11 cellular contexts compared by ENCODE assay signal in genomic region chr1:70745199-70745598, GRCh38.
DNase-seq lines count a peak whose midpoint lies in the region; ATAC-seq, FAIRE-seq and TF ChIP-seq lines count a peak whose summit lies in the region.
"Had no signal": no experiment of that assay in that cellular context is flagged by ENCODE, and none has a peak within 500 bp of the region (broad histone marks: within the 10 kb centered on the region; RNA-seq: fewer than 3 reads in every experiment).

No MANE protein-coding gene starts in this region.

- peak overlapping the region; percentile 34; the same call in 1 of the 2 replicates for H2AFZ ChIP-seq in K562 (ENCODE audit: low read depth, low read length)

- BruUV-seq in K562 (replicated peaks; lab: Mats Ljungman, UMichigan), result no TSS peak

- H3K4me1 ChIP-seq in K562 (replicated peaks in 1 of 2; ENCODE audit: control insufficient read depth in 2 of 2, insufficient read depth in 2 of 2, low read length in 2 of 2), result no peaks in the 10 kb centered on the region
- H3K4me1 ChIP-seq: gastrocnemius medialis, psoas muscle had no signal

- H3K27me3 Mint-ChIP-seq in neural crest cell (ENCODE audit: low read depth), result peaks cover 28% of the 10 kb centered on the region

- no peak for TF ChIP-seq POLR2A in K562 (conservative IDR thresholded peaks at IDR 0.05)

- TF ChIP-seq RAD21 in Ishikawa (IDR thresholded peaks at IDR 0.05; ENCODE audit: low read depth) (peak; percentile 44), K562 (CRISPR knock-in tag; conservative IDR thresholded peaks at IDR 0.05 in 1 of 2, IDR thresholded peaks at IDR 0.05 in 1 of 2) (0 out of 4 replicates have a peak, but pooled peaks of 1 of the 2 experiments have one; percentile 36)

- peak; percentile 63 for ATAC-seq in K562
- ATAC-seq: gastrocnemius medialis; psoas muscle; stimulated activated effector memory CD8-positive, alpha-beta T cell treated with anti-CD3 and anti-CD28 coated beads, Interleukin-12 subunit alpha, Interleukin-12 subunit beta, amount 100 ng/mL, for 72 hours had no signal

- no peaks in the 10 kb centered on the region for H3K36me3 ChIP-seq in K562 (ENCODE audit: control insufficient read depth, insufficient read depth, low read length)
- H3K36me3 ChIP-seq: gastrocnemius medialis had no signal

- no peaks in the 10 kb centered on the region for H3K4me1 Mint-ChIP-seq in neural crest cell
- H3K4me1 Mint-ChIP-seq: stimulated activated effector memory CD8-positive, alpha-beta T cell treated with anti-CD3 and anti-CD28 coated beads, Interleukin-12 subunit alpha, Interleukin-12 subunit beta, amount 100 ng/mL, for 72 hours had no signal

- no peak overlapping the region for H3K4me3 Mint-ChIP-seq in neural crest cell
- H3K4me3 Mint-ChIP-seq: activated naive CD4-positive, alpha-beta T cell treated with anti-CD3 and anti-CD28 coated beads for 36 hours; stimulated activated effector memory CD8-positive, alpha-beta T cell treated with anti-CD3 and anti-CD28 coated beads, Interleukin-12 subunit alpha, Interleukin-12 subunit beta, amount 100 ng/mL, for 72 hours had no signal

- CTCF ChIA-PET in K562 (lab: Yijun Ruan, JAX; ENCODE audit: low intra/inter-chr PET ratio), result no interaction called here

- no peak overlapping the region for H3K27ac Mint-ChIP-seq in neural crest cell (ENCODE audit: unreplicated experiment)
- H3K27ac Mint-ChIP-seq: activated naive CD4-positive, alpha-beta T cell treated with anti-CD3 and anti-CD28 coated beads for 36 hours; stimulated activated effector memory CD8-positive, alpha-beta T cell treated with anti-CD3 and anti-CD28 coated beads, Interleukin-12 subunit alpha, Interleukin-12 subunit beta, amount 100 ng/mL, for 72 hours had no signal

- H3K9me3 Mint-ChIP-seq in neural crest cell, result peaks cover 23% of the 10 kb centered on the region

- DNase-seq in GM12865 (ENCODE audit: low read depth) (no peak), K562 (ENCODE audit: extremely low read depth in 1 of 4, low spot score in 3 of 4) (peak in 1 of 4 experiments; percentile 29), neural crest cell (ENCODE audit: low read depth, low spot score) (no peak), NCI-H510A (lab: John Stamatoyannopoulos, UW) (no peak), T1000 (lab: John Stamatoyannopoulos, UW) (no peak)
- DNase-seq in stimulated activated CD4-positive, alpha-beta T cell treated with anti-CD3 and anti-CD28 coated beads, Interleukin-12 subunit alpha, Interleukin-12 subunit beta, amount 100 ng/mL, for 4 hours, result no peak
- DNase-seq: activated naive CD4-positive, alpha-beta T cell treated with anti-CD3 and anti-CD28 coated beads for 36 hours; gastrocnemius medialis; psoas muscle had no signal

- no peaks in the 10 kb centered on the region for H3K9me1 ChIP-seq in K562 (ENCODE audit: control insufficient read depth, insufficient read depth, low read length)

- no peaks in the 10 kb centered on the region for H3K79me2 ChIP-seq in K562 (ENCODE audit: control insufficient read depth, insufficient read depth, low read length)

- in situ Hi-C loops in K562 (cut with MboI), result no loop called here

- H3K4me3 ChIP-seq in GM12865 (ENCODE audit: low read depth, low read length) (no peak overlapping the region), K562 (no peak overlapping the region)
- H3K4me3 ChIP-seq: gastrocnemius medialis, psoas muscle had no signal

- H3K9ac ChIP-seq in K562 (ENCODE audit: insufficient read depth in 1 of 2, low read depth in 2 of 2, low read length in 2 of 2), result no peak overlapping the region

- intact Hi-C loops in K562 (cut with micrococcal nuclease), result no loop called here

- no peaks in the 10 kb centered on the region for H3K27me3 ChIP-seq in K562 (ENCODE audit: control insufficient read depth in 2 of 2, insufficient read depth in 2 of 2, low read length in 2 of 2)
- H3K27me3 ChIP-seq: gastrocnemius medialis had no signal

- TF ChIP-seq EP300 in Ishikawa (IDR thresholded peaks at IDR 0.05; ENCODE audit: borderline replicate concordance) (no peak), K562 (IDR thresholded peaks at IDR 0.05; ENCODE audit: low read length) (no peak)

- POLR2A ChIA-PET in K562 (lab: Yijun Ruan, JAX), result interaction anchor here (1.4 kb wide), 1 partner anchor 9 kb away, joined by 7 read pairs; no protein-coding TSS in a partner anchor

- TF ChIP-seq CTCF in GM12865 (IDR thresholded peaks at IDR 0.05; ENCODE audit: insufficient read depth, low read depth, low read length, missing control alignments) (peak; percentile 34), K562 (IDR thresholded peaks at IDR 0.05 in 2 of 3, conservative IDR thresholded peaks at IDR 0.05 in 1 of 3; ENCODE audit: insufficient read depth in 2 of 3, low read depth in 1 of 3, low read length in 3 of 3) (peak in 2 of 3 experiments; percentile 15 to 32; a peak in 2 of 6 replicates), neural crest cell (conservative IDR thresholded peaks at IDR 0.05) (peak; percentile 55)

- no peaks in the 10 kb centered on the region for H4K20me1 ChIP-seq in K562 (replicated peaks; ENCODE audit: control insufficient read depth, insufficient read depth, low read length)

- no peak for FAIRE-seq in K562 (lab: Jason Lieb, UNC)

- H3K36me3 Mint-ChIP-seq in neural crest cell (ENCODE audit: low read depth), result peaks cover 3% of the 10 kb centered on the region
- H3K36me3 Mint-ChIP-seq: stimulated activated effector memory CD8-positive, alpha-beta T cell treated with anti-CD3 and anti-CD28 coated beads, Interleukin-12 subunit alpha, Interleukin-12 subunit beta, amount 100 ng/mL, for 72 hours had no signal

- no peak overlapping the region for H3K27ac ChIP-seq in K562 (ENCODE audit: extremely low read depth, low read depth, low read length)
- H3K27ac ChIP-seq: gastrocnemius medialis, psoas muscle had no signal

- H3K9me3 ChIP-seq in K562 (replicated peaks; ENCODE audit: control insufficient read depth, insufficient read depth, low read depth, low read length), result peaks cover 16% of the 10 kb centered on the region

- no peak overlapping the region for H3K4me2 ChIP-seq in K562 (ENCODE audit: insufficient read depth, low read length)

- 57% methylated on average over 4 of the region's 4 CpGs for WGBS in K562 (ENCODE audit: insufficient coverage, low coverage, missing lambda C conversion rate)

TF ChIP-seq in Ishikawa, 13 proteins besides CTCF, POLR2A, EP300 and RAD21 (continues in another document):
- TF ChIP-seq TAF1 (IDR thresholded peaks at IDR 0.05; ENCODE audit: low read depth) (no peak), CEBPB (IDR thresholded peaks at IDR 0.05) (no peak), FOXM1 (IDR thresholded peaks at IDR 0.05; ENCODE audit: borderline replicate concordance, low read depth) (no peak), ZBTB7A (IDR thresholded peaks at IDR 0.05; ENCODE audit: low read depth) (no peak), USF1 (IDR thresholded peaks at IDR 0.05) (no peak), CREB1 (IDR thresholded peaks at IDR 0.05; ENCODE audit: low read depth) (no peak), MAX (IDR thresholded peaks at IDR 0.05) (no peak), TEAD4 (IDR thresholded peaks at IDR 0.05) (no peak), YY1 (IDR thresholded peaks at IDR 0.05; ENCODE audit: low read depth) (no peak)

TF ChIP-seq in K562, 482 proteins besides CTCF, POLR2A, EP300 and RAD21 (continues in another document):
- TF ChIP-seq E2F6 (IDR thresholded peaks at IDR 0.05; ENCODE audit: borderline replicate concordance in 1 of 2, extremely low read depth in 1 of 2, insufficient read depth in 1 of 2, insufficient read length in 1 of 2, low read depth in 1 of 2, low read length in 1 of 2, poor library complexity in 1 of 2, severe bottlenecking in 1 of 2) (peak in 1 of 2 experiments; percentile 45), ZFP36 (IDR thresholded peaks at IDR 0.05; ENCODE audit: low read depth, low read length, partially characterized antibody) (no peak)
